In genomic region chr10:44030132-44030531, GRCh38 we compare ENCODE assay signal across 8 cellular contexts.
A peak's percentile ranks its signal among the peaks of the same experiment; 100 is the strongest.
DNase-seq lines count a peak whose midpoint lies in the region; ATAC-seq and TF ChIP-seq lines count a peak whose summit lies in the region.

No MANE protein-coding gene starts in this region.

- peak overlapping the region in 2 of 8 donors; percentile 8 to 85 for H3K27ac Mint-ChIP-seq in CD8-positive, alpha-beta memory T cell
- no peak overlapping the region for H3K27ac Mint-ChIP-seq in central memory CD8-positive, alpha-beta T cell (ENCODE audit: low read depth)

- ATAC-seq in GM19455 (IDR thresholded peaks at IDR 0.05; ENCODE audit: unreplicated experiment) (peak; percentile 80), HG03520 (IDR thresholded peaks at IDR 0.05; ENCODE audit: unreplicated experiment) (peak; percentile 91), upper lobe of right lung (no peak)
- ATAC-seq in central memory CD8-positive, alpha-beta T cell (replicated peaks; ENCODE audit: extremely low read depth, poor library complexity, severe bottlenecking), result peak; percentile 24

- peaks cover 4 to 17% of the 10 kb centered on the region in 2 donors for H3K27me3 Mint-ChIP-seq in CD8-positive, alpha-beta memory T cell
- H3K27me3 Mint-ChIP-seq in central memory CD8-positive, alpha-beta T cell, result peaks cover 29% of the 10 kb centered on the region

- H3K36me3 ChIP-seq in CD8-positive, alpha-beta memory T cell (ENCODE audit: insufficient read depth, low read length), result no peaks in the 10 kb centered on the region
- H3K36me3 ChIP-seq in upper lobe of right lung, result no peaks in the 10 kb centered on the region

- peak in 3 of 5 donors; percentile 5 to 50 (median 16) for DNase-seq in CD8-positive, alpha-beta memory T cell
- DNase-seq in central memory CD8-positive, alpha-beta T cell (ENCODE audit: low spot score in 2 of 2), result no peak
- DNase-seq in upper lobe of right lung, result no peak
- no peak for DNase-seq in NCI-H446 (lab: John Stamatoyannopoulos, UW)
- no peak for DNase-seq in kidney glomerular epithelial cell (lab: John Stamatoyannopoulos, UW)
- DNase-seq in NCI-H226, result no peak

- intact Hi-C loops in upper lobe of right lung (cut with DNase I), result no loop called here

- H3K4me1 Mint-ChIP-seq in CD8-positive, alpha-beta memory T cell, result no peaks in the 10 kb centered on the region
- no peaks in the 10 kb centered on the region for H3K4me1 Mint-ChIP-seq in central memory CD8-positive, alpha-beta T cell

- CTCF ChIA-PET in CD8-positive, alpha-beta memory T cell (lab: Charles Lee), result interaction anchor here (0.9 to 1.5 kb wide), 2 partner anchors 337 to 340 kb away, joined by 3 to 7 read pairs; no protein-coding TSS in a partner anchor

- no peaks in the 10 kb centered on the region for H3K9me3 Mint-ChIP-seq in CD8-positive, alpha-beta memory T cell
- no peaks in the 10 kb centered on the region for H3K9me3 Mint-ChIP-seq in central memory CD8-positive, alpha-beta T cell

- H3K27me3 ChIP-seq in CD8-positive, alpha-beta memory T cell (ENCODE audit: insufficient read depth, low read length, poor library complexity, severe bottlenecking), result no peaks in the 10 kb centered on the region
- H3K27me3 ChIP-seq in upper lobe of right lung, result no peaks in the 10 kb centered on the region

- no peaks in the 10 kb centered on the region for H3K9me3 ChIP-seq in CD8-positive, alpha-beta memory T cell (ENCODE audit: low read length)
- no peaks in the 10 kb centered on the region for H3K9me3 ChIP-seq in upper lobe of right lung

- no peak for TF ChIP-seq CTCF in upper lobe of right lung (IDR thresholded peaks at IDR 0.05)

- no peak overlapping the region for H3K4me3 ChIP-seq in CD8-positive, alpha-beta memory T cell (ENCODE audit: low read length)
- no peak overlapping the region for H3K4me3 ChIP-seq in upper lobe of right lung

- no peak overlapping the region for H3K4me3 Mint-ChIP-seq in CD8-positive, alpha-beta memory T cell
- no peak overlapping the region for H3K4me3 Mint-ChIP-seq in central memory CD8-positive, alpha-beta T cell

- no peak overlapping the region for H3K27ac ChIP-seq in CD8-positive, alpha-beta memory T cell (ENCODE audit: low read depth, low read length)
- H3K27ac ChIP-seq in upper lobe of right lung, result no peak overlapping the region

- H3K4me1 ChIP-seq in CD8-positive, alpha-beta memory T cell (ENCODE audit: insufficient read depth, low read length), result no peaks in the 10 kb centered on the region
- peaks cover 4% of the 10 kb centered on the region for H3K4me1 ChIP-seq in upper lobe of right lung

- no peaks in the 10 kb centered on the region for H3K36me3 Mint-ChIP-seq in CD8-positive, alpha-beta memory T cell
- no peaks in the 10 kb centered on the region for H3K36me3 Mint-ChIP-seq in central memory CD8-positive, alpha-beta T cell (ENCODE audit: insufficient read depth)

- POLR2A ChIA-PET in CD8-positive, alpha-beta memory T cell (lab: Charles Lee), result no interaction called here

Comparison
In these comparisons a context has a peak if more than half of its experiments do, and no peak if none do; other contexts are left out.
1. DNase-seq: peak in CD8-positive, alpha-beta memory T cell (3 of 5); none in central memory CD8-positive, alpha-beta T cell (0 of 2), upper lobe of right lung (single experiment), NCI-H446 (0 of 2), kidney glomerular epithelial cell (single experiment) and NCI-H226 (single experiment).